Comparison of ENCODE assay signal across 13 cellular contexts in the genomic region with DNA sequence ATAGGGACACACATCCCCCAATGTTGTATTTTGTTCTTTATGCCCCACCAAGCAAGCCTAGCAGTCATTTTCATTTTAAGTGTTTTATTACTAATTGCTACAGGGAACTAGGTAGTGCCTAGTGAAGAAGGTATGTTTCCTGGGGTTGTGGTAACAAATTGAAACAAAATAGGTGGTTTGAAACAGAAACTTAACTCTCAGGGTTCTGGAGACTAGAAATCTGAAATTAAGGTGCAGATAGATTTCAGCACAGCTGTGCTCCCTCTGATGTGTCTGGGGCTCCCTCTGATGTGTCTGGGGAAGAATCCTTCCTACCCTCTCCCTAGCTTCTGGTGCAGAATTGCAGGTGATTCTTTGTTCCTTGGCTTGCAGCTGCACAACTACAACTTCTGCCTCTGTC.
DNase-seq lines count a peak whose midpoint lies in the region; ATAC-seq, FAIRE-seq and TF ChIP-seq lines count a peak whose summit lies in the region.
"Had no signal": no experiment of that assay in that cellular context is flagged by ENCODE, and none has a peak within 500 bp of the region (broad histone marks: within the 10 kb centered on the region; RNA-seq: fewer than 3 reads in every experiment).

No MANE protein-coding gene starts in this region.

- peak; percentile 92 for ATAC-seq in HG02678 (IDR thresholded peaks at IDR 0.05; ENCODE audit: unreplicated experiment)
- peak; percentile 85 for ATAC-seq in HG03469 (IDR thresholded peaks at IDR 0.05; ENCODE audit: unreplicated experiment)
- ATAC-seq: GM23338; natural killer cell treated with Interleukin-12 subunit alpha and Interleukin-12 subunit beta and Interleukin-15 and Interleukin-18, amount 100 ng/mL, for 72 hours had no signal

- TF ChIP-seq CTCF in GM12865 (IDR thresholded peaks at IDR 0.05; ENCODE audit: insufficient read depth, low read depth, low read length, missing control alignments) = no peak

- no peak overlapping the region for H3K4me3 ChIP-seq in GM12865 (ENCODE audit: low read depth, low read length)
- H3K4me3 ChIP-seq: GM23338 had no signal

- DNase-seq in GM12865 (ENCODE audit: low read depth) (peak; percentile 86), GM19239 (ENCODE audit: insufficient read length, low spot score) (peak; percentile 12), Ammon's horn (ENCODE audit: low spot score) (no peak)
- DNase-seq in stimulated activated CD4-positive, alpha-beta T cell treated with anti-CD3 and anti-CD28 coated beads, Interleukin-12 subunit alpha, Interleukin-12 subunit beta, amount 100 ng/mL, for 4 hours = no peak
- no peak for DNase-seq in stimulated activated naive CD4-positive, alpha-beta T cell (lab: John Stamatoyannopoulos, UW)
- DNase-seq in stimulated activated CD4-positive, alpha-beta T cell treated with anti-CD3 and anti-CD28 coated beads, Interleukin-1b, Interleukin-23, amount 100 ng/mL, for 48 hours = no peak
- DNase-seq: amniotic stem cell; CD4-positive, alpha-beta T cell; effector CD8-positive, alpha-beta T cell had no signal

- peak; percentile 98 for FAIRE-seq in GM19239 (lab: Jason Lieb, UNC)

Comparison
In these comparisons a context has a peak if more than half of its experiments do, and no peak if none do; other contexts are left out.
1. DNase-seq: peak in GM12865 (single experiment) and GM19239 (single experiment); none in stimulated activated CD4-positive, alpha-beta T cell treated with anti-CD3 and anti-CD28 coated beads, Interleukin-12 subunit alpha, Interleukin-12 subunit beta, amount 100 ng/mL, for 4 hours (single experiment), stimulated activated naive CD4-positive, alpha-beta T cell (0 of 6), Ammon's horn (single experiment) and stimulated activated CD4-positive, alpha-beta T cell treated with anti-CD3 and anti-CD28 coated beads, Interleukin-1b, Interleukin-23, amount 100 ng/mL, for 48 hours (single experiment).